Comparison of ENCODE assay signal across 1 cellular context in the genomic region with DNA sequence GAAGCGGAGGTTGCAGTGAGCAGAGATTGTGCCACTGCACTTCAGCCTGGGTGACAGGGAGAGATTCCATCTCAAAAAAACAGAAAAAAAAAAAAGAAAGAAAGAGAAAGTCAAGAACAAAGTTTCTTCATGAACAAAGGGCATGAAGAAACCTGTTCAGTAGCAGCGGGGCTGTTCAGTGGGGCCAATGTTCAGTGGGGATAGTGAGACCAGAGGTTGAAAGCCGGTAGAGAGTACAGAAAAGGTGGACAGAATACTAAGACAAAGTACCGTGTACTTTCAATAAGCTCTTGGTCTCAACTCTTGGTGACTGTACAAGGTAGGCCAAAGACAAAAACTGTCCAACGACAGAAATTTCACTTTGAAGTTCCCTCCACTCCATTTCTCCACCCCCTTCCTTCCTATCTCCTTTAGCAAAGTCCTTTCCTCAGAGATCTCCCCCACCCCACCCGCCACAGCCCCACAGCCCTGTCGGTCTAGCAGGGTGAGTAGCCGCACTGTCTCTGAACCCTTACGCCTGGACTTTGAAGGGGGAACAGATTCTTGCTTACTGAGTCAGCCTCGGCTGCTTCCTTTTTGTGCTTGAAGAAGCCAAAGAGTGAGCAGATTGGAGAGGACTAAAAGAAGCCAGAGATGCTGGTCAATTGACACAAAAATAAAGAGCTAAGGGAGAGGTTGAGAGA.
A peak's percentile ranks its signal among the peaks of the same experiment; 100 is the strongest.
TF ChIP-seq lines count a peak whose summit lies in the region.

No MANE protein-coding gene starts in this region.

TF ChIP-seq in IMR-90, 13 proteins besides CTCF, POLR2A, EP300 and RAD21:
- peak; percentile 81; the same call in 1 of the 2 replicates for TF ChIP-seq FOS (IDR thresholded peaks at IDR 0.05; ENCODE audit: low read depth, low read length)
- peak; percentile 27 for TF ChIP-seq RCOR1 (IDR thresholded peaks at IDR 0.05; ENCODE audit: insufficient replicate concordance, low read length)
- TF ChIP-seq BHLHE40 (IDR thresholded peaks at IDR 0.05; ENCODE audit: low read depth, low read length), result no peak
- TF ChIP-seq, protein P1, sequence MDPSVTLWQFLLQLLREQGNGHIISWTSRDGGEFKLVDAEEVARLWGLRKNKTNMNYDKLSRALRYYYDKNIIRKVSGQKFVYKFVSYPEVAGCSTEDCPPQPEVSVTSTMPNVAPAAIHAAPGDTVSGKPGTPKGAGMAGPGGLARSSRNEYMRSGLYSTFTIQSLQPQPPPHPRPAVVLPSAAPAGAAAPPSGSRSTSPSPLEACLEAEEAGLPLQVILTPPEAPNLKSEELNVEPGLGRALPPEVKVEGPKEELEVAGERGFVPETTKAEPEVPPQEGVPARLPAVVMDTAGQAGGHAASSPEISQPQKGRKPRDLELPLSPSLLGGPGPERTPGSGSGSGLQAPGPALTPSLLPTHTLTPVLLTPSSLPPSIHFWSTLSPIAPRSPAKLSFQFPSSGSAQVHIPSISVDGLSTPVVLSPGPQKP (IDR thresholded peaks at IDR 0.05; ENCODE audit: borderline replicate concordance, low read depth, low read length), result no peak
- peak; percentile 54; the same call in 1 of the 2 replicates for TF ChIP-seq MAZ (IDR thresholded peaks at IDR 0.05; ENCODE audit: borderline replicate concordance, low read depth, low read length)
TF ChIP-seq in IMR-90: peak in this region for 3.
